ENCODE assay signal across 13 cellular contexts in genomic region chr17:71828182-71828596, GRCh38.
DNase-seq lines count a peak whose midpoint lies in the region; ATAC-seq lines count a peak whose summit lies in the region.
"Had no signal": no experiment of that assay in that cellular context is flagged by ENCODE, and none has a peak within 500 bp of the region (broad histone marks: within the 10 kb centered on the region; RNA-seq: fewer than 3 reads in every experiment).

No MANE protein-coding gene starts in this region.

- H3K9me3 Mint-ChIP-seq in activated T-helper 17 cell treated with anti-CD3 and anti-CD28 coated beads, Interleukin-2, amount 50 U/mL, for 72 hours: peaks cover 3% of the 10 kb centered on the region

- H3K27ac Mint-ChIP-seq in activated T-helper 17 cell treated with anti-CD3 and anti-CD28 coated beads, Interleukin-2, amount 50 U/mL, for 72 hours: no peak overlapping the region
- H3K27ac Mint-ChIP-seq: B cell had no signal

- H3K4me3 Mint-ChIP-seq in activated T-helper 17 cell treated with anti-CD3 and anti-CD28 coated beads, Interleukin-2, amount 50 U/mL, for 72 hours: no peak overlapping the region
- H3K4me3 Mint-ChIP-seq: B cell had no signal

- H3K36me3 Mint-ChIP-seq in activated T-helper 17 cell treated with anti-CD3 and anti-CD28 coated beads, Interleukin-2, amount 50 U/mL, for 72 hours (ENCODE audit: low read depth): no peaks in the 10 kb centered on the region

- no peak for ATAC-seq in HG02970 (IDR thresholded peaks at IDR 0.05; ENCODE audit: low FRiP score, unreplicated experiment)
- ATAC-seq in activated T-helper 17 cell treated with anti-CD3 and anti-CD28 coated beads, Interleukin-2, amount 50 U/mL, for 72 hours (replicated peaks): no peak
- ATAC-seq: upper lobe of right lung had no signal

- DNase-seq in AG20443 (ENCODE audit: low spot score) (peak; percentile 70), NCI-H1417 treated with DMSO at 0.1 percent for 48 hours (lab: John Stamatoyannopoulos, UW) (peak; percentile 84), amygdala (lab: John Stamatoyannopoulos, UW) (peak in 51 of 56 donors; percentile 11 to 88 (median 61)), iris pigment epithelial cell (ENCODE audit: low read depth) (peak; percentile 8), dedifferentiated amniotic fluid mesenchymal stem cell (ENCODE audit: extremely low spot score) (no peak), OCI-M2 (lab: John Stamatoyannopoulos, UW; ENCODE audit: unreplicated experiment) (no peak)
- DNase-seq: activated CD8-positive, alpha-beta memory T cell treated with anti-CD3 and anti-CD28 coated beads for 24 hours; colonic mucosa; left cardiac atrium; upper lobe of right lung had no signal

- no peaks in the 10 kb centered on the region for H3K4me1 Mint-ChIP-seq in activated T-helper 17 cell treated with anti-CD3 and anti-CD28 coated beads, Interleukin-2, amount 50 U/mL, for 72 hours
- H3K4me1 Mint-ChIP-seq: B cell had no signal

- peaks cover 7% of the 10 kb centered on the region for H3K27me3 Mint-ChIP-seq in activated T-helper 17 cell treated with anti-CD3 and anti-CD28 coated beads, Interleukin-2, amount 50 U/mL, for 72 hours

Comparison
In these comparisons a context has a peak if more than half of its experiments do, and no peak if none do; other contexts are left out.
1. DNase-seq: peak in AG20443 (single experiment), NCI-H1417 treated with DMSO at 0.1 percent for 48 hours (single experiment), amygdala (51 of 56) and iris pigment epithelial cell (single experiment); none in dedifferentiated amniotic fluid mesenchymal stem cell (single experiment) and OCI-M2 (single experiment).